ENCODE assay signal across 28 cellular contexts in the genomic region with DNA sequence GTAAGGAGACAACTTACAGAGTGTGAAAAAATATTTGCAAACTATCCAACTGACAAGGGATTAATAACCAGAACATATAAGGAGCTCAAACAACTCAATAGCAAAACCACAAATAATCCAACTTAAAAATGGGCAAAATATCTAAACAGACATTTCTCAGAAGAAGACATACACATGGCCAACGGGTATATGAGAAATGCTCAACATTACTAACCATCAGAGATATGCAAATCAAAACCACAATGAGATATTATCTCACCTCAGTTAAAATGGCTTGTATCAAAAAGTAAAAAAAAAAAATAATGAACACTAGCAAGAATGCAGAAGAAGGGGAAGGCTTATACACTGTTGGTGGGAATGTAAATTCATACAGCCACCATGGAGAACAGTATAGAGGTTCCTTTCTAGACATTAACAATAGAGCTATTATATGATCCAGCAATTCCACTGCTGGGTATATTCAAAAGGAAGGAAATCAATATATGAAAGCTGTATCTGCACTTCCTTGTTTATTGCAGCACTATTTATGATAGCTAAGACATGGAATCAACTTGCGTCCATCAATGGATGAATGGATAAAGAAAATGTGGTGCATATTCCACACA.
"Had no signal": no experiment of that assay in that cellular context is flagged by ENCODE, and none has a peak within 500 bp of the region (broad histone marks: within the 10 kb centered on the region; RNA-seq: fewer than 3 reads in every experiment).

No MANE protein-coding gene starts in this region.

- H3K36me3 Mint-ChIP-seq: immature natural killer cell; naive thymus-derived CD4-positive, alpha-beta T cell; neural progenitor cell; stimulated activated naive B cell treated with anti-CD40 and anti-IgM and Interleukin-4, amounts not matched to agents 10 μg/mL and 1 μg/mL and 100 μg/mL, for 72 hours had no signal

- H3K27ac ChIP-seq: coronary artery, esophagus muscularis mucosa, foreskin keratinocyte, neural progenitor cell, parathyroid adenoma, right lobe of liver, suprapubic skin, transverse colon, upper lobe of right lung, uterus had no signal

- H3K9me3 ChIP-seq: esophagus muscularis mucosa, right lobe of liver, suprapubic skin, transverse colon, upper lobe of right lung, uterus had no signal

- H3K4me1 ChIP-seq: esophagus muscularis mucosa, foreskin keratinocyte, neural progenitor cell, parathyroid adenoma, right lobe of liver, suprapubic skin, transverse colon, upper lobe of right lung, uterus had no signal

- FAIRE-seq: endothelial cell of umbilical vein, small intestine had no signal

- H3K27ac Mint-ChIP-seq: immature natural killer cell; naive thymus-derived CD4-positive, alpha-beta T cell; nephron; neural progenitor cell; progenitor cell of endocrine pancreas; stimulated activated naive B cell treated with anti-CD40 and anti-IgM and Interleukin-4, amounts not matched to agents 10 μg/mL and 1 μg/mL and 100 μg/mL, for 72 hours; stimulated activated naive CD8-positive, alpha-beta T cell treated with anti-CD3 and anti-CD28 coated beads, Interleukin-15, Interleukin-2, amounts not matched to agents 100 ng/mL and 50 ng/mL, for 24 hours had no signal

- DNase-seq: dermis blood vessel endothelial cell; effector memory CD4-positive, alpha-beta T cell; foreskin keratinocyte; hypothalamus; immature natural killer cell; islet precursor cell; kidney glomerular epithelial cell; mammary epithelial cell; mesendoderm; midbrain; naive thymus-derived CD4-positive, alpha-beta T cell; right lobe of liver; small intestine; stimulated activated CD4-positive, alpha-beta T cell treated with anti-CD3 and anti-CD28 coated beads, Interleukin-15, amount 100 ng/mL, for 24 hours; stimulated activated CD4-positive, alpha-beta T cell treated with anti-CD3 and anti-CD28 coated beads, Interleukin-2, amount 100 ng/mL, for 48 hours; stimulated activated naive B cell treated with anti-CD40 and anti-IgM and Interleukin-4, amounts not matched to agents 10 μg/mL and 1 μg/mL and 100 μg/mL, for 72 hours; transverse colon; upper lobe of right lung; uterus had no signal

- H2AFZ ChIP-seq: neural progenitor cell, parathyroid adenoma had no signal

- H3K27me3 Mint-ChIP-seq: naive thymus-derived CD4-positive, alpha-beta T cell; progenitor cell of endocrine pancreas; stimulated activated naive B cell treated with anti-CD40 and anti-IgM and Interleukin-4, amounts not matched to agents 10 μg/mL and 1 μg/mL and 100 μg/mL, for 72 hours; stimulated activated naive CD8-positive, alpha-beta T cell treated with anti-CD3 and anti-CD28 coated beads, Interleukin-15, Interleukin-2, amounts not matched to agents 100 ng/mL and 50 ng/mL, for 24 hours had no signal

- ATAC-seq: foreskin keratinocyte; naive thymus-derived CD4-positive, alpha-beta T cell; right lobe of liver; stimulated activated naive B cell treated with anti-CD40 and anti-IgM and Interleukin-4, amounts not matched to agents 10 μg/mL and 1 μg/mL and 100 μg/mL, for 72 hours; upper lobe of right lung had no signal

- H3K4me3 ChIP-seq: coronary artery, esophagus muscularis mucosa, neural progenitor cell, right lobe of liver, suprapubic skin, transverse colon, upper lobe of right lung, uterus had no signal

- H3K4me3 Mint-ChIP-seq: immature natural killer cell; naive thymus-derived CD4-positive, alpha-beta T cell; nephron; neural progenitor cell; stimulated activated naive B cell treated with anti-CD40 and anti-IgM and Interleukin-4, amounts not matched to agents 10 μg/mL and 1 μg/mL and 100 μg/mL, for 72 hours; stimulated activated naive CD8-positive, alpha-beta T cell treated with anti-CD3 and anti-CD28 coated beads, Interleukin-15, Interleukin-2, amounts not matched to agents 100 ng/mL and 50 ng/mL, for 24 hours had no signal

- H3K36me3 ChIP-seq: esophagus muscularis mucosa, neural progenitor cell, right lobe of liver, suprapubic skin, transverse colon, upper lobe of right lung, uterus had no signal

- H3K9me3 Mint-ChIP-seq: neural progenitor cell; stimulated activated naive CD8-positive, alpha-beta T cell treated with anti-CD3 and anti-CD28 coated beads, Interleukin-15, Interleukin-2, amounts not matched to agents 100 ng/mL and 50 ng/mL, for 24 hours had no signal

- H3K4me2 ChIP-seq: neural progenitor cell had no signal

- H3K27me3 ChIP-seq: esophagus muscularis mucosa, foreskin keratinocyte, neural progenitor cell, right lobe of liver, suprapubic skin, transverse colon, upper lobe of right lung, uterus had no signal

- H3K4me1 Mint-ChIP-seq: immature natural killer cell; naive thymus-derived CD4-positive, alpha-beta T cell; nephron; neural progenitor cell; stimulated activated naive B cell treated with anti-CD40 and anti-IgM and Interleukin-4, amounts not matched to agents 10 μg/mL and 1 μg/mL and 100 μg/mL, for 72 hours had no signal

- H3K79me2 ChIP-seq: parathyroid adenoma had no signal

- H3K9ac ChIP-seq: neural progenitor cell, parathyroid adenoma had no signal
